Comparison of ENCODE assay signal across 8 cellular contexts in genomic region chr3:128426128-128426921, GRCh38. TPM values are rescaled to one million over a fixed set of nuclear protein-coding genes. Genes with fewer than 3 reads are reported as not detected.
DNase-seq lines count a peak whose midpoint lies in the region; ATAC-seq and TF ChIP-seq lines count a peak whose summit lies in the region.

No MANE protein-coding gene starts in this region.

- H3K36me3 ChIP-seq in Karpas-422 (ENCODE audit: insufficient read depth, low read length) (no peaks in the 10 kb centered on the region), lower lobe of right lung (no peaks in the 10 kb centered on the region)

- POLR2A ChIA-PET in CD4-positive, alpha-beta T cell (lab: Charles Lee) = no interaction called here

- ATAC-seq in CD4-positive, alpha-beta T cell (ENCODE audit: poor library complexity) = peak; percentile 96
- ATAC-seq in GM21423 (IDR thresholded peaks at IDR 0.05; ENCODE audit: unreplicated experiment) (peak; percentile 59), lower lobe of right lung (peak; percentile 91 to 92), GM19467 (IDR thresholded peaks at IDR 0.05; ENCODE audit: unreplicated experiment) (no peak)
- peak; percentile 74 to 85 for ATAC-seq in activated CD4-positive, CD25-positive, alpha-beta regulatory T cell treated with anti-CD3 and anti-CD28 coated beads, Interleukin-2, amount 50 U/mL, for 24 hours

- H3K9me3 ChIP-seq in CD4-positive, alpha-beta T cell (ENCODE audit: control insufficient read depth, low read length) = no peaks in the 10 kb centered on the region
- H3K9me3 ChIP-seq in Karpas-422 (ENCODE audit: low read length) = no peaks in the 10 kb centered on the region
- H3K9me3 ChIP-seq in lower lobe of right lung = no peaks in the 10 kb centered on the region

- H3K9me3 Mint-ChIP-seq in CD4-positive, alpha-beta T cell = no peaks in the 10 kb centered on the region

- H3K36me3 Mint-ChIP-seq in CD4-positive, alpha-beta T cell (ENCODE audit: low read depth) = no peaks in the 10 kb centered on the region

- H3K27me3 Mint-ChIP-seq in CD4-positive, alpha-beta T cell = peaks cover 32% of the 10 kb centered on the region

- H3K4me3 ChIP-seq in Karpas-422 (ENCODE audit: low read length) (no peak overlapping the region), choroid plexus epithelial cell (ENCODE audit: low read depth, low read length) (peak overlapping the region; percentile 30), lower lobe of right lung (peak overlapping the region; percentile 42)

- intact Hi-C loops in CD4-positive, alpha-beta T cell (cut with DNase I, micrococcal nuclease) = loop anchor here (1.0 kb wide), 2 partner anchors 72 to 182 kb away; no protein-coding TSS in a partner anchor
- intact Hi-C loops in lower lobe of right lung (cut with DNase I) = no loop called here

- peak; percentile 19 to 69 (median 44) for DNase-seq in CD4-positive, alpha-beta T cell
- DNase-seq in Karpas-422 = peak; percentile 78
- peak; percentile 14 for DNase-seq in choroid plexus epithelial cell (ENCODE audit: low read depth)
- peak; percentile 64 for DNase-seq in lower lobe of right lung
- DNase-seq in stimulated activated CD8-positive, alpha-beta memory T cell treated with anti-CD3 and anti-CD28 coated beads, Interleukin-15, amount 100 ng/mL, for 48 hours (ENCODE audit: low read depth in 2 of 2) = peak; percentile 38

- no peak overlapping the region for H3K4me2 ChIP-seq in Karpas-422 (ENCODE audit: low read depth, low read length, poor library complexity, severe bottlenecking)

- H3K79me2 ChIP-seq in Karpas-422 (ENCODE audit: low read length) = no peaks in the 10 kb centered on the region

- no peak overlapping the region for H3K4me3 Mint-ChIP-seq in CD4-positive, alpha-beta T cell

- H3K27me3 ChIP-seq in CD4-positive, alpha-beta T cell (ENCODE audit: control insufficient read depth, insufficient read depth, low read length) = peaks cover 18% of the 10 kb centered on the region
- no peaks in the 10 kb centered on the region for H3K27me3 ChIP-seq in Karpas-422 (ENCODE audit: low read length)
- H3K27me3 ChIP-seq in lower lobe of right lung (ENCODE audit: low read depth) = peaks cover 24% of the 10 kb centered on the region

- CTCF ChIA-PET in CD4-positive, alpha-beta T cell (lab: Charles Lee) = interaction anchor here (0.7 to 2.7 kb wide), 5 partner anchors 62 to 183 kb away, joined by 3 to 12 read pairs (median 3); no protein-coding TSS in a partner anchor

- TF ChIP-seq CTCF in CD4-positive, alpha-beta T cell (IDR thresholded peaks at IDR 0.05) = peak; percentile 66
- peak; percentile 51 for TF ChIP-seq CTCF in choroid plexus epithelial cell (conservative IDR thresholded peaks at IDR 0.05; ENCODE audit: low read depth, low read length)
- TF ChIP-seq CTCF in lower lobe of right lung (IDR thresholded peaks at IDR 0.05) = peak; percentile 87

- H4K20me1 ChIP-seq in Karpas-422 (ENCODE audit: insufficient read depth, low read depth, low read length) = 0 out of 2 replicates have a peak, but pooled peaks cover 4% of the 10 kb centered on the region

- H3K9me2 ChIP-seq in Karpas-422 (replicated peaks; ENCODE audit: insufficient read depth, low read length) = no peaks in the 10 kb centered on the region

- no peak overlapping the region for H2AFZ ChIP-seq in Karpas-422 (ENCODE audit: low read length)

- H3K27ac Mint-ChIP-seq in CD4-positive, alpha-beta T cell = no peak overlapping the region

- H3K9ac ChIP-seq in Karpas-422 (ENCODE audit: low read length) = no peak overlapping the region

- no peaks in the 10 kb centered on the region for H3K4me1 Mint-ChIP-seq in CD4-positive, alpha-beta T cell (ENCODE audit: low read depth)

- H3K27ac ChIP-seq in CD4-positive, alpha-beta T cell (ENCODE audit: low read depth, low read length) = no peak overlapping the region
- H3K27ac ChIP-seq in Karpas-422 (ENCODE audit: low read length) (no peak overlapping the region), lower lobe of right lung (no peak overlapping the region)

- 0 out of 2 replicates have a peak, but pooled peaks cover 3% of the 10 kb centered on the region for H3K4me1 ChIP-seq in Karpas-422 (ENCODE audit: low read length)
- peaks cover 8% of the 10 kb centered on the region for H3K4me1 ChIP-seq in lower lobe of right lung

RNA-seq across cellular contexts. Expression of gene DNAJB8, which starts 40.4 kb away (rescaled TPM):
- not detected for total RNA-seq in CD4-positive, alpha-beta T cell
- not detected in 2 replicates for total RNA-seq in Karpas-422 (2014; rRNA removed; shearing (Covaris generic); ENCODE audit: low replicate concordance)
- not detected for total RNA-seq in lower lobe of right lung

Comparison
In these comparisons a context has a peak if more than half of its experiments do, and no peak if none do; other contexts are left out.
1. DNase-seq: peak in every context shown above with its lines; median percentile 78 in Karpas-422; 64 in lower lobe of right lung; 44 in CD4-positive, alpha-beta T cell; 38 in stimulated activated CD8-positive, alpha-beta memory T cell treated with anti-CD3 and anti-CD28 coated beads, Interleukin-15, amount 100 ng/mL, for 48 hours; 14 in choroid plexus epithelial cell.